ENCODE assay signal across 1 cellular context in the genomic region with DNA sequence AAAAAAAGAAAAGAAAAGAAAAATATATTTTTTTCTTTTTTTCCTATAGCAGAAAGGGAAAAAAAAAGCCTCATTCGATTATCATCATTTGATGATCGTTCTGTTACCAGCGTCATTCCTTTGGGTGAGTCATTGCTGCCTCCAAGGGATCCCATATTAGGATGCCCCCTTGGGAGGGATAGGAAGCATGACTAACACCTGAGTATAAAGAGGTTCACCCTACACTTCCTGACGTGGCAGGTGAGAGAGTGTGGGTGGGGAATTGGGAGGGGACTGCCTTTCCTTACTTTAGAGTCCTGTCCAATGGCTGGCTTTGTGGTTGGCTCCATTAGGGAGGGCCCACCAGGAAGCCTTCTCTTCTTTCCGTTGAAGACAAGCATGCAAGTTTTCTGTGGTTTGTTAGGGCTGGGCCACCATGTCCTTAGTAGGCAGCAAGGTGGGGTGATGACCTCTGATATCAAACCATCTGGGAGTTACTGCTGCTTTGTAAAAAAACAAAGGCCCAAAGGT.
A peak's percentile ranks its signal among the peaks of the same experiment; 100 is the strongest.
TF ChIP-seq lines count a peak whose summit lies in the region.

No MANE protein-coding gene starts in this region.

TF ChIP-seq in GM12878, 131 proteins besides CTCF, POLR2A, EP300 and RAD21 (continued from another document):
- TF ChIP-seq, protein P1, sequence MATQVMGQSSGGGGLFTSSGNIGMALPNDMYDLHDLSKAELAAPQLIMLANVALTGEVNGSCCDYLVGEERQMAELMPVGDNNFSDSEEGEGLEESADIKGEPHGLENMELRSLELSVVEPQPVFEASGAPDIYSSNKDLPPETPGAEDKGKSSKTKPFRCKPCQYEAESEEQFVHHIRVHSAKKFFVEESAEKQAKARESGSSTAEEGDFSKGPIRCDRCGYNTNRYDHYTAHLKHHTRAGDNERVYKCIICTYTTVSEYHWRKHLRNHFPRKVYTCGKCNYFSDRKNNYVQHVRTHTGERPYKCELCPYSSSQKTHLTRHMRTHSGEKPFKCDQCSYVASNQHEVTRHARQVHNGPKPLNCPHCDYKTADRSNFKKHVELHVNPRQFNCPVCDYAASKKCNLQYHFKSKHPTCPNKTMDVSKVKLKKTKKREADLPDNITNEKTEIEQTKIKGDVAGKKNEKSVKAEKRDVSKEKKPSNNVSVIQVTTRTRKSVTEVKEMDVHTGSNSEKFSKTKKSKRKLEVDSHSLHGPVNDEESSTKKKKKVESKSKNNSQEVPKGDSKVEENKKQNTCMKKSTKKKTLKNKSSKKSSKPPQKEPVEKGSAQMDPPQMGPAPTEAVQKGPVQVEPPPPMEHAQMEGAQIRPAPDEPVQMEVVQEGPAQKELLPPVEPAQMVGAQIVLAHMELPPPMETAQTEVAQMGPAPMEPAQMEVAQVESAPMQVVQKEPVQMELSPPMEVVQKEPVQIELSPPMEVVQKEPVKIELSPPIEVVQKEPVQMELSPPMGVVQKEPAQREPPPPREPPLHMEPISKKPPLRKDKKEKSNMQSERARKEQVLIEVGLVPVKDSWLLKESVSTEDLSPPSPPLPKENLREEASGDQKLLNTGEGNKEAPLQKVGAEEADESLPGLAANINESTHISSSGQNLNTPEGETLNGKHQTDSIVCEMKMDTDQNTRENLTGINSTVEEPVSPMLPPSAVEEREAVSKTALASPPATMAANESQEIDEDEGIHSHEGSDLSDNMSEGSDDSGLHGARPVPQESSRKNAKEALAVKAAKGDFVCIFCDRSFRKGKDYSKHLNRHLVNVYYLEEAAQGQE (IDR thresholded peaks at IDR 0.05; ENCODE audit: low read depth, low read length), result no peak
- TF ChIP-seq, protein P2, sequence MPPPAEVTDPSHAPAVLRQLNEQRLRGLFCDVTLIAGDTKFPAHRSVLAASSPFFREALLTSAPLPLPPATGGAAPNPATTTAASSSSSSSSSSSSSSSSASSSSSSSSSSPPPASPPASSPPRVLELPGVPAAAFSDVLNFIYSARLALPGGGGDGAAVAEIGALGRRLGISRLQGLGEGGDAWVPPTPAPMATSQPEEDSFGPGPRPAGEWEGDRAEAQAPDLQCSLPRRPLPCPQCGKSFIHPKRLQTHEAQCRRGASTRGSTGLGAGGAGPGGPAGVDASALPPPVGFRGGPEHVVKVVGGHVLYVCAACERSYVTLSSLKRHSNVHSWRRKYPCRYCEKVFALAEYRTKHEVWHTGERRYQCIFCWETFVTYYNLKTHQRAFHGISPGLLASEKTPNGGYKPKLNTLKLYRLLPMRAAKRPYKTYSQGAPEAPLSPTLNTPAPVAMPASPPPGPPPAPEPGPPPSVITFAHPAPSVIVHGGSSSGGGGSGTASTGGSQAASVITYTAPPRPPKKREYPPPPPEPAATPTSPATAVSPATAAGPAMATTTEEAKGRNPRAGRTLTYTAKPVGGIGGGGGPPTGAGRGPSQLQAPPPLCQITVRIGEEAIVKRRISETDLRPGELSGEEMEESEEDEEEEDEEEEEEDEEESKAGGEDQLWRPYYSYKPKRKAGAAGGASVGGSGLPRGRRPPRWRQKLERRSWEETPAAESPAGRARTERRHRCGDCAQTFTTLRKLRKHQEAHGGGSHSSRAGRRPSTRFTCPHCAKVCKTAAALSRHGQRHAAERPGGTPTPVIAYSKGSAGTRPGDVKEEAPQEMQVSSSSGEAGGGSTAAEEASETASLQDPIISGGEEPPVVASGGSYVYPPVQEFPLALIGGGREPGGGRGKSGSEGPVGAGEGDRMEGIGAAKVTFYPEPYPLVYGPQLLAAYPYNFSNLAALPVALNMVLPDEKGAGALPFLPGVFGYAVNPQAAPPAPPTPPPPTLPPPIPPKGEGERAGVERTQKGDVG (CRISPR knock-in tag; IDR thresholded peaks at IDR 0.05), result 0 out of 2 replicates have a peak, but pooled peaks have one; percentile 37
- TF ChIP-seq ZNF384 (IDR thresholded peaks at IDR 0.05; ENCODE audit: borderline replicate concordance, low read depth, low read length), result no peak
- TF ChIP-seq, protein P3, sequence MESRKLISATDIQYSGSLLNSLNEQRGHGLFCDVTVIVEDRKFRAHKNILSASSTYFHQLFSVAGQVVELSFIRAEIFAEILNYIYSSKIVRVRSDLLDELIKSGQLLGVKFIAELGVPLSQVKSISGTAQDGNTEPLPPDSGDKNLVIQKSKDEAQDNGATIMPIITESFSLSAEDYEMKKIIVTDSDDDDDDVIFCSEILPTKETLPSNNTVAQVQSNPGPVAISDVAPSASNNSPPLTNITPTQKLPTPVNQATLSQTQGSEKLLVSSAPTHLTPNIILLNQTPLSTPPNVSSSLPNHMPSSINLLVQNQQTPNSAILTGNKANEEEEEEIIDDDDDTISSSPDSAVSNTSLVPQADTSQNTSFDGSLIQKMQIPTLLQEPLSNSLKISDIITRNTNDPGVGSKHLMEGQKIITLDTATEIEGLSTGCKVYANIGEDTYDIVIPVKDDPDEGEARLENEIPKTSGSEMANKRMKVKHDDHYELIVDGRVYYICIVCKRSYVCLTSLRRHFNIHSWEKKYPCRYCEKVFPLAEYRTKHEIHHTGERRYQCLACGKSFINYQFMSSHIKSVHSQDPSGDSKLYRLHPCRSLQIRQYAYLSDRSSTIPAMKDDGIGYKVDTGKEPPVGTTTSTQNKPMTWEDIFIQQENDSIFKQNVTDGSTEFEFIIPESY (IDR thresholded peaks at IDR 0.05), result no peak
- no peak for TF ChIP-seq NBN (IDR thresholded peaks at IDR 0.05)
- TF ChIP-seq, protein P4, sequence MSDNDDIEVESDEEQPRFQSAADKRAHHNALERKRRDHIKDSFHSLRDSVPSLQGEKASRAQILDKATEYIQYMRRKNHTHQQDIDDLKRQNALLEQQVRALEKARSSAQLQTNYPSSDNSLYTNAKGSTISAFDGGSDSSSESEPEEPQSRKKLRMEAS (IDR thresholded peaks at IDR 0.05; ENCODE audit: low read depth, low read length), result no peak
- TF ChIP-seq RUNX3 (IDR thresholded peaks at IDR 0.05; ENCODE audit: low read length), result peak; percentile 66
